In the genomic region with DNA sequence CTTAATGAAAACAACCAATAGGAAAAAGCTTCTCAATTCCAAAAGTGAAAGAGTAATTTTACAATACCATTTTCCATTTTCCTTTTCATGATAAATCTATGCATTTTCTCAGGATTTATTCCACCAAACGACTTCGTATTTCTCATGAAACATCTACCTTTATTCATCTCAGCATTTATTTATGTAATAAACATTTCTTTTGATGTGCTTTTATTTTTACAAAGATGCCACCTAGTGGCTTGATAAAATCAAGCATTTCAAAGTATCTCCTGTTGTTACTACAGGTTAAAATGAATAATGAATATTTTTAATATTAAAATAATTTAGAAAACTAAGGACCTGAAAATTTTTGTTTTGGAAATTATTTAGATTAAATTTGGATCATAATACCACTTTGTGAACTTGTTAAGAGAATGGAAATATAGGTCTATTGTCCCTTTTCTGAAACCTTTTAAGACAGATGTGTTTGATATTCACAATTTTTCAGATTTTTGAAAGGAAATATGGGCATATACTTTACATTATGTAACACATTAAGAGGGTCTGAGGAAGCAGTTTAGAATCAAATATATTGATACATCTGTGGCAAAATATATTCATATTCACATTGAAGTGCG, we compare ENCODE assay signal across 8 cellular contexts. TPM values are rescaled to one million over a fixed set of nuclear protein-coding genes. Genes with fewer than 3 reads are reported as not detected.
DNase-seq lines count a peak whose midpoint lies in the region; TF ChIP-seq lines count a peak whose summit lies in the region.

No MANE protein-coding gene starts in this region.

- intact Hi-C loops in activated T-helper 2 cell treated with anti-CD3 and anti-CD28 coated beads, Interferon-gamma antibody, Interleukin-2, Interleukin-4, amounts not matched to agents 10 μg/mL and 5 μg/mL and 100 μg/mL, durations not matched to agents 14 hours and 24 hours and 36 hours (cut with micrococcal nuclease) = no loop called here

- H3K36me3 ChIP-seq in effector memory CD4-positive, alpha-beta T cell (ENCODE audit: control insufficient read depth, insufficient read depth, low read length) = no peaks in the 10 kb centered on the region

- H3K27me3 ChIP-seq in effector memory CD4-positive, alpha-beta T cell (replicated peaks; ENCODE audit: control insufficient read depth, insufficient read depth, low read length, poor library complexity, severe bottlenecking) = no peaks in the 10 kb centered on the region

- H3K4me1 ChIP-seq in effector memory CD4-positive, alpha-beta T cell (ENCODE audit: control insufficient read depth, insufficient read depth, low read length, poor library complexity, severe bottlenecking) = no peaks in the 10 kb centered on the region

- DNase-seq in RWPE1 (ENCODE audit: low spot score) (no peak), globus pallidus (ENCODE audit: low spot score) (peak; percentile 34), SKM-1 (lab: John Stamatoyannopoulos, UW; ENCODE audit: unreplicated experiment) (no peak)
- no peak for DNase-seq in activated T-helper 2 cell treated with anti-CD3 and anti-CD28 coated beads, Interferon-gamma antibody, Interleukin-2, Interleukin-4, amounts not matched to agents 10 μg/mL and 5 μg/mL and 100 μg/mL, durations not matched to agents 14 hours and 24 hours and 36 hours (ENCODE audit: low spot score)
- no peak for DNase-seq in activated CD4-positive, alpha-beta memory T cell treated with anti-CD3 and anti-CD28 coated beads, Interleukin-2, amount 10 ng/mL, durations not matched to agents 7 days and 5 days
- DNase-seq in effector memory CD4-positive, alpha-beta T cell = no peak

- no peak overlapping the region for H3K27ac Mint-ChIP-seq in activated T-helper 2 cell treated with anti-CD3 and anti-CD28 coated beads, Interferon-gamma antibody, Interleukin-2, Interleukin-4, amounts not matched to agents 10 μg/mL and 5 μg/mL and 100 μg/mL, durations not matched to agents 14 hours and 24 hours and 36 hours
- no peak overlapping the region for H3K27ac Mint-ChIP-seq in activated CD4-positive, alpha-beta memory T cell treated with anti-CD3 and anti-CD28 coated beads, Interleukin-2, amount 10 ng/mL, durations not matched to agents 7 days and 5 days

- TF ChIP-seq CTCF in 22Rv1 (IDR thresholded peaks at IDR 0.05) = peak; percentile 81
- TF ChIP-seq CTCF in GM12872 (IDR thresholded peaks at IDR 0.05; ENCODE audit: insufficient read depth, low read depth, low read length) = peak; percentile 10; the same call in 1 of the 3 replicates
- peak; percentile 72; the same call in 1 of the 2 replicates for TF ChIP-seq CTCF in RWPE1 (conservative IDR thresholded peaks at IDR 0.05; ENCODE audit: low read depth)

- H3K4me1 Mint-ChIP-seq in activated T-helper 2 cell treated with anti-CD3 and anti-CD28 coated beads, Interferon-gamma antibody, Interleukin-2, Interleukin-4, amounts not matched to agents 10 μg/mL and 5 μg/mL and 100 μg/mL, durations not matched to agents 14 hours and 24 hours and 36 hours (ENCODE audit: low read depth) = peaks cover 23% of the 10 kb centered on the region
- H3K4me1 Mint-ChIP-seq in activated CD4-positive, alpha-beta memory T cell treated with anti-CD3 and anti-CD28 coated beads, Interleukin-2, amount 10 ng/mL, durations not matched to agents 7 days and 5 days = peaks cover 27% of the 10 kb centered on the region

- H3K27me3 Mint-ChIP-seq in activated T-helper 2 cell treated with anti-CD3 and anti-CD28 coated beads, Interferon-gamma antibody, Interleukin-2, Interleukin-4, amounts not matched to agents 10 μg/mL and 5 μg/mL and 100 μg/mL, durations not matched to agents 14 hours and 24 hours and 36 hours (ENCODE audit: low read depth) = peaks cover 14% of the 10 kb centered on the region
- H3K27me3 Mint-ChIP-seq in activated CD4-positive, alpha-beta memory T cell treated with anti-CD3 and anti-CD28 coated beads, Interleukin-2, amount 10 ng/mL, durations not matched to agents 7 days and 5 days = peaks cover 16% of the 10 kb centered on the region

- H3K9me3 Mint-ChIP-seq in activated T-helper 2 cell treated with anti-CD3 and anti-CD28 coated beads, Interferon-gamma antibody, Interleukin-2, Interleukin-4, amounts not matched to agents 10 μg/mL and 5 μg/mL and 100 μg/mL, durations not matched to agents 14 hours and 24 hours and 36 hours = no peaks in the 10 kb centered on the region
- H3K9me3 Mint-ChIP-seq in activated CD4-positive, alpha-beta memory T cell treated with anti-CD3 and anti-CD28 coated beads, Interleukin-2, amount 10 ng/mL, durations not matched to agents 7 days and 5 days = no peaks in the 10 kb centered on the region

- POLR2A ChIA-PET in RWPE1 (lab: Yijun Ruan, JAX; ENCODE audit: low non-redundant PET) = no interaction called here
- POLR2A ChIA-PET in activated CD4-positive, alpha-beta memory T cell treated with anti-CD3 and anti-CD28 coated beads, Interleukin-2, amount 10 ng/mL, durations not matched to agents 7 days and 5 days (lab: Charles Lee) = interaction anchor here (1.3 kb wide), 1 partner anchor 43 kb away, joined by 3 read pairs; no protein-coding TSS in a partner anchor

- H3K4me3 Mint-ChIP-seq in activated T-helper 2 cell treated with anti-CD3 and anti-CD28 coated beads, Interferon-gamma antibody, Interleukin-2, Interleukin-4, amounts not matched to agents 10 μg/mL and 5 μg/mL and 100 μg/mL, durations not matched to agents 14 hours and 24 hours and 36 hours (ENCODE audit: low read depth) = no peak overlapping the region
- H3K4me3 Mint-ChIP-seq in activated CD4-positive, alpha-beta memory T cell treated with anti-CD3 and anti-CD28 coated beads, Interleukin-2, amount 10 ng/mL, durations not matched to agents 7 days and 5 days = no peak overlapping the region

- CTCF ChIA-PET in RWPE1 (lab: Yijun Ruan, JAX) = interaction anchor here (0.6 to 1.0 kb wide), 2 partner anchors 14 to 16 kb away, joined by 3 to 6 read pairs; no protein-coding TSS in a partner anchor
- CTCF ChIA-PET in activated CD4-positive, alpha-beta memory T cell treated with anti-CD3 and anti-CD28 coated beads, Interleukin-2, amount 10 ng/mL, durations not matched to agents 7 days and 5 days (lab: Charles Lee) = no interaction called here

- H3K27ac ChIP-seq in 22Rv1 (no peak overlapping the region), RWPE1 (no peak overlapping the region)
- H3K27ac ChIP-seq in effector memory CD4-positive, alpha-beta T cell (ENCODE audit: insufficient read depth, low read length, poor library complexity, severe bottlenecking) = no peak overlapping the region

- H3K4me3 ChIP-seq in effector memory CD4-positive, alpha-beta T cell (ENCODE audit: insufficient read depth, low read depth, low read length, poor library complexity, severe bottlenecking) = no peak overlapping the region

- no peaks in the 10 kb centered on the region for H3K36me3 Mint-ChIP-seq in activated T-helper 2 cell treated with anti-CD3 and anti-CD28 coated beads, Interferon-gamma antibody, Interleukin-2, Interleukin-4, amounts not matched to agents 10 μg/mL and 5 μg/mL and 100 μg/mL, durations not matched to agents 14 hours and 24 hours and 36 hours (ENCODE audit: low read depth)
- H3K36me3 Mint-ChIP-seq in activated CD4-positive, alpha-beta memory T cell treated with anti-CD3 and anti-CD28 coated beads, Interleukin-2, amount 10 ng/mL, durations not matched to agents 7 days and 5 days (ENCODE audit: low read depth) = peaks cover 2% of the 10 kb centered on the region

- no peaks in the 10 kb centered on the region for H3K9me3 ChIP-seq in effector memory CD4-positive, alpha-beta T cell (ENCODE audit: control insufficient read depth, low read length)

RNA-seq across cellular contexts. Expression of a gene that starts 2.7 kb away (rescaled TPM):
- 0.25 TPM in 1 of 2 replicates, not detected in the other for total RNA-seq in activated T-helper 2 cell treated with anti-CD3 and anti-CD28 coated beads, Interferon-gamma antibody, Interleukin-2, Interleukin-4, amounts not matched to agents 10 μg/mL and 5 μg/mL and 100 μg/mL, durations not matched to agents 14 hours and 24 hours and 36 hours
- not detected for total RNA-seq in activated CD4-positive, alpha-beta memory T cell treated with anti-CD3 and anti-CD28 coated beads, Interleukin-2, amount 10 ng/mL, durations not matched to agents 7 days and 5 days

RNA-seq across cellular contexts. Expression of a gene that starts 20.5 kb away (rescaled TPM):
- 55.1 and 57.2 TPM in 2 replicates for total RNA-seq in activated T-helper 2 cell treated with anti-CD3 and anti-CD28 coated beads, Interferon-gamma antibody, Interleukin-2, Interleukin-4, amounts not matched to agents 10 μg/mL and 5 μg/mL and 100 μg/mL, durations not matched to agents 14 hours and 24 hours and 36 hours
- total RNA-seq in activated CD4-positive, alpha-beta memory T cell treated with anti-CD3 and anti-CD28 coated beads, Interleukin-2, amount 10 ng/mL, durations not matched to agents 7 days and 5 days = 10 to 100 TPM; 52.7 to 54.0 TPM

Comparison
In these comparisons a context has a peak if more than half of its experiments do, and no peak if none do; other contexts are left out.
1. CTCF ChIP-seq: peak in every context shown above with its lines; median percentile 81 in 22Rv1; 72 in RWPE1; 10 in GM12872.